In genomic region chr5:120517607-120518252, GRCh38 we compare ENCODE assay signal across 1 cellular context.
TF ChIP-seq lines count a peak whose summit lies in the region.

No MANE protein-coding gene starts in this region.

TF ChIP-seq in K562, 482 proteins besides CTCF, POLR2A, EP300 and RAD21 (continued from another document and continues in another):
- TF ChIP-seq, protein P1, sequence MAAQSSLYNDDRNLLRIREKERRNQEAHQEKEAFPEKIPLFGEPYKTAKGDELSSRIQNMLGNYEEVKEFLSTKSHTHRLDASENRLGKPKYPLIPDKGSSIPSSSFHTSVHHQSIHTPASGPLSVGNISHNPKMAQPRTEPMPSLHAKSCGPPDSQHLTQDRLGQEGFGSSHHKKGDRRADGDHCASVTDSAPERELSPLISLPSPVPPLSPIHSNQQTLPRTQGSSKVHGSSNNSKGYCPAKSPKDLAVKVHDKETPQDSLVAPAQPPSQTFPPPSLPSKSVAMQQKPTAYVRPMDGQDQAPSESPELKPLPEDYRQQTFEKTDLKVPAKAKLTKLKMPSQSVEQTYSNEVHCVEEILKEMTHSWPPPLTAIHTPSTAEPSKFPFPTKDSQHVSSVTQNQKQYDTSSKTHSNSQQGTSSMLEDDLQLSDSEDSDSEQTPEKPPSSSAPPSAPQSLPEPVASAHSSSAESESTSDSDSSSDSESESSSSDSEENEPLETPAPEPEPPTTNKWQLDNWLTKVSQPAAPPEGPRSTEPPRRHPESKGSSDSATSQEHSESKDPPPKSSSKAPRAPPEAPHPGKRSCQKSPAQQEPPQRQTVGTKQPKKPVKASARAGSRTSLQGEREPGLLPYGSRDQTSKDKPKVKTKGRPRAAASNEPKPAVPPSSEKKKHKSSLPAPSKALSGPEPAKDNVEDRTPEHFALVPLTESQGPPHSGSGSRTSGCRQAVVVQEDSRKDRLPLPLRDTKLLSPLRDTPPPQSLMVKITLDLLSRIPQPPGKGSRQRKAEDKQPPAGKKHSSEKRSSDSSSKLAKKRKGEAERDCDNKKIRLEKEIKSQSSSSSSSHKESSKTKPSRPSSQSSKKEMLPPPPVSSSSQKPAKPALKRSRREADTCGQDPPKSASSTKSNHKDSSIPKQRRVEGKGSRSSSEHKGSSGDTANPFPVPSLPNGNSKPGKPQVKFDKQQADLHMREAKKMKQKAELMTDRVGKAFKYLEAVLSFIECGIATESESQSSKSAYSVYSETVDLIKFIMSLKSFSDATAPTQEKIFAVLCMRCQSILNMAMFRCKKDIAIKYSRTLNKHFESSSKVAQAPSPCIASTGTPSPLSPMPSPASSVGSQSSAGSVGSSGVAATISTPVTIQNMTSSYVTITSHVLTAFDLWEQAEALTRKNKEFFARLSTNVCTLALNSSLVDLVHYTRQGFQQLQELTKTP (IDR thresholded peaks at IDR 0.05; ENCODE audit: low read depth in 1 of 2, partially characterized antibody in 2 of 2): no peak
- TF ChIP-seq, protein P2, sequence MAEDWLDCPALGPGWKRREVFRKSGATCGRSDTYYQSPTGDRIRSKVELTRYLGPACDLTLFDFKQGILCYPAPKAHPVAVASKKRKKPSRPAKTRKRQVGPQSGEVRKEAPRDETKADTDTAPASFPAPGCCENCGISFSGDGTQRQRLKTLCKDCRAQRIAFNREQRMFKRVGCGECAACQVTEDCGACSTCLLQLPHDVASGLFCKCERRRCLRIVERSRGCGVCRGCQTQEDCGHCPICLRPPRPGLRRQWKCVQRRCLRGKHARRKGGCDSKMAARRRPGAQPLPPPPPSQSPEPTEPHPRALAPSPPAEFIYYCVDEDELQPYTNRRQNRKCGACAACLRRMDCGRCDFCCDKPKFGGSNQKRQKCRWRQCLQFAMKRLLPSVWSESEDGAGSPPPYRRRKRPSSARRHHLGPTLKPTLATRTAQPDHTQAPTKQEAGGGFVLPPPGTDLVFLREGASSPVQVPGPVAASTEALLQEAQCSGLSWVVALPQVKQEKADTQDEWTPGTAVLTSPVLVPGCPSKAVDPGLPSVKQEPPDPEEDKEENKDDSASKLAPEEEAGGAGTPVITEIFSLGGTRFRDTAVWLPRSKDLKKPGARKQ (CRISPR knock-in tag; IDR thresholded peaks at IDR 0.05): no peak
- TF ChIP-seq ZNF224 (CRISPR knock-in tag; IDR thresholded peaks at IDR 0.05): no peak
- TF ChIP-seq, protein P3, sequence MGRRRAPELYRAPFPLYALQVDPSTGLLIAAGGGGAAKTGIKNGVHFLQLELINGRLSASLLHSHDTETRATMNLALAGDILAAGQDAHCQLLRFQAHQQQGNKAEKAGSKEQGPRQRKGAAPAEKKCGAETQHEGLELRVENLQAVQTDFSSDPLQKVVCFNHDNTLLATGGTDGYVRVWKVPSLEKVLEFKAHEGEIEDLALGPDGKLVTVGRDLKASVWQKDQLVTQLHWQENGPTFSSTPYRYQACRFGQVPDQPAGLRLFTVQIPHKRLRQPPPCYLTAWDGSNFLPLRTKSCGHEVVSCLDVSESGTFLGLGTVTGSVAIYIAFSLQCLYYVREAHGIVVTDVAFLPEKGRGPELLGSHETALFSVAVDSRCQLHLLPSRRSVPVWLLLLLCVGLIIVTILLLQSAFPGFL (CRISPR knock-in tag; IDR thresholded peaks at IDR 0.05): no peak
- TF ChIP-seq RFX7 (CRISPR knock-in tag; IDR thresholded peaks at IDR 0.05): no peak
- no peak for TF ChIP-seq KLF10 (CRISPR knock-in tag; IDR thresholded peaks at IDR 0.05)
- TF ChIP-seq EWSR1 (IDR thresholded peaks at IDR 0.05; ENCODE audit: borderline replicate concordance, low read depth, partially characterized antibody): no peak
- no peak for TF ChIP-seq MAFG (tag; conservative IDR thresholded peaks at IDR 0.05)
- no peak for TF ChIP-seq BMI1 (IDR thresholded peaks at IDR 0.05; ENCODE audit: low read length)
- no peak for TF ChIP-seq RBFOX2 (IDR thresholded peaks at IDR 0.05; ENCODE audit: low read depth, low read length)
- TF ChIP-seq, protein P4, sequence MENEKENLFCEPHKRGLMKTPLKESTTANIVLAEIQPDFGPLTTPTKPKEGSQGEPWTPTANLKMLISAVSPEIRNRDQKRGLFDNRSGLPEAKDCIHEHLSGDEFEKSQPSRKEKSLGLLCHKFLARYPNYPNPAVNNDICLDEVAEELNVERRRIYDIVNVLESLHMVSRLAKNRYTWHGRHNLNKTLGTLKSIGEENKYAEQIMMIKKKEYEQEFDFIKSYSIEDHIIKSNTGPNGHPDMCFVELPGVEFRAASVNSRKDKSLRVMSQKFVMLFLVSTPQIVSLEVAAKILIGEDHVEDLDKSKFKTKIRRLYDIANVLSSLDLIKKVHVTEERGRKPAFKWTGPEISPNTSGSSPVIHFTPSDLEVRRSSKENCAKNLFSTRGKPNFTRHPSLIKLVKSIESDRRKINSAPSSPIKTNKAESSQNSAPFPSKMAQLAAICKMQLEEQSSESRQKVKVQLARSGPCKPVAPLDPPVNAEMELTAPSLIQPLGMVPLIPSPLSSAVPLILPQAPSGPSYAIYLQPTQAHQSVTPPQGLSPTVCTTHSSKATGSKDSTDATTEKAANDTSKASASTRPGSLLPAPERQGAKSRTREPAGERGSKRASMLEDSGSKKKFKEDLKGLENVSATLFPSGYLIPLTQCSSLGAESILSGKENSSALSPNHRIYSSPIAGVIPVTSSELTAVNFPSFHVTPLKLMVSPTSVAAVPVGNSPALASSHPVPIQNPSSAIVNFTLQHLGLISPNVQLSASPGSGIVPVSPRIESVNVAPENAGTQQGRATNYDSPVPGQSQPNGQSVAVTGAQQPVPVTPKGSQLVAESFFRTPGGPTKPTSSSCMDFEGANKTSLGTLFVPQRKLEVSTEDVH (IDR thresholded peaks at IDR 0.05; ENCODE audit: low read depth, partially characterized antibody): no peak
- TF ChIP-seq BHLHE40 (IDR thresholded peaks at IDR 0.05; ENCODE audit: low read length): no peak
- no peak for TF ChIP-seq SUPT5H (IDR thresholded peaks at IDR 0.05)
- TF ChIP-seq, protein P5, sequence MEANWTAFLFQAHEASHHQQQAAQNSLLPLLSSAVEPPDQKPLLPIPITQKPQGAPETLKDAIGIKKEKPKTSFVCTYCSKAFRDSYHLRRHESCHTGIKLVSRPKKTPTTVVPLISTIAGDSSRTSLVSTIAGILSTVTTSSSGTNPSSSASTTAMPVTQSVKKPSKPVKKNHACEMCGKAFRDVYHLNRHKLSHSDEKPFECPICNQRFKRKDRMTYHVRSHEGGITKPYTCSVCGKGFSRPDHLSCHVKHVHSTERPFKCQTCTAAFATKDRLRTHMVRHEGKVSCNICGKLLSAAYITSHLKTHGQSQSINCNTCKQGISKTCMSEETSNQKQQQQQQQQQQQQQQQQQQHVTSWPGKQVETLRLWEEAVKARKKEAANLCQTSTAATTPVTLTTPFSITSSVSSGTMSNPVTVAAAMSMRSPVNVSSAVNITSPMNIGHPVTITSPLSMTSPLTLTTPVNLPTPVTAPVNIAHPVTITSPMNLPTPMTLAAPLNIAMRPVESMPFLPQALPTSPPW (CRISPR knock-in tag; IDR thresholded peaks at IDR 0.05): no peak
- no peak for TF ChIP-seq BRD4 (IDR thresholded peaks at IDR 0.05)
- TF ChIP-seq, protein P6, sequence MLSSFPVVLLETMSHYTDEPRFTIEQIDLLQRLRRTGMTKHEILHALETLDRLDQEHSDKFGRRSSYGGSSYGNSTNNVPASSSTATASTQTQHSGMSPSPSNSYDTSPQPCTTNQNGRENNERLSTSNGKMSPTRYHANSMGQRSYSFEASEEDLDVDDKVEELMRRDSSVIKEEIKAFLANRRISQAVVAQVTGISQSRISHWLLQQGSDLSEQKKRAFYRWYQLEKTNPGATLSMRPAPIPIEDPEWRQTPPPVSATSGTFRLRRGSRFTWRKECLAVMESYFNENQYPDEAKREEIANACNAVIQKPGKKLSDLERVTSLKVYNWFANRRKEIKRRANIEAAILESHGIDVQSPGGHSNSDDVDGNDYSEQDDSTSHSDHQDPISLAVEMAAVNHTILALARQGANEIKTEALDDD (IDR thresholded peaks at IDR 0.05): no peak
- TF ChIP-seq TCF7 (IDR thresholded peaks at IDR 0.05; ENCODE audit: borderline replicate concordance): no peak
- TF ChIP-seq MECOM (CRISPR knock-in tag; IDR thresholded peaks at IDR 0.05): peak; percentile 90
- TF ChIP-seq CTCFL (IDR thresholded peaks at IDR 0.05; ENCODE audit: borderline replicate concordance, insufficient read depth, low read depth, low read length, poor library complexity, severe bottlenecking): no peak
- TF ChIP-seq SIX5 (IDR thresholded peaks at IDR 0.05; ENCODE audit: borderline replicate concordance in 1 of 2, insufficient read depth in 1 of 2, low read depth in 1 of 2, low read length in 2 of 2): no peak
- TF ChIP-seq ZBTB8A (IDR thresholded peaks at IDR 0.05; ENCODE audit: partially characterized antibody): no peak
- TF ChIP-seq WHSC1 (IDR thresholded peaks at IDR 0.05; ENCODE audit: low read length): no peak
- TF ChIP-seq ZKSCAN3 (CRISPR knock-in tag; IDR thresholded peaks at IDR 0.05): no peak
- TF ChIP-seq ZNF507 (tag; conservative IDR thresholded peaks at IDR 0.05): no peak
- TF ChIP-seq SREBF2 (CRISPR knock-in tag; IDR thresholded peaks at IDR 0.05): no peak
- TF ChIP-seq TAL1 (IDR thresholded peaks at IDR 0.05): no peak
- peak; percentile 20; the same call in 1 of the 2 replicates for TF ChIP-seq ZNF592 (IDR thresholded peaks at IDR 0.05)
- peak; percentile 76 for TF ChIP-seq MEIS2 (IDR thresholded peaks at IDR 0.05; ENCODE audit: partially characterized antibody)
- no peak for TF ChIP-seq ZNF280B (CRISPR knock-in tag; IDR thresholded peaks at IDR 0.05)
- no peak for TF ChIP-seq TAF7 (tag; IDR thresholded peaks at IDR 0.05)
- no peak for TF ChIP-seq ADNP (tag; IDR thresholded peaks at IDR 0.05)
- no peak for TF ChIP-seq FOXK1 (CRISPR knock-in tag; IDR thresholded peaks at IDR 0.05; ENCODE audit: borderline replicate concordance)
- TF ChIP-seq ZNF282 (CRISPR knock-in tag; IDR thresholded peaks at IDR 0.05): no peak
